In genomic region chr1:158689841-158690240, GRCh38 we compare ENCODE assay signal across 2 cellular contexts.
A peak's percentile ranks its signal among the peaks of the same experiment; 100 is the strongest.
TF ChIP-seq lines count a peak whose summit lies in the region.

No MANE protein-coding gene starts in this region.

TF ChIP-seq in K562, 482 proteins besides CTCF, POLR2A, EP300 and RAD21:
- TF ChIP-seq ZBTB8A (IDR thresholded peaks at IDR 0.05; ENCODE audit: partially characterized antibody) = peak; percentile 24
- no peak for TF ChIP-seq ZEB2 (IDR thresholded peaks at IDR 0.05)

TF ChIP-seq in neural cell, 6 proteins besides CTCF, POLR2A, EP300 and RAD21:
- TF ChIP-seq REST (IDR thresholded peaks at IDR 0.05; ENCODE audit: borderline replicate concordance) (no peak), POLR2AphosphoS5 (IDR thresholded peaks at IDR 0.05) (peak; percentile 66)
